ENCODE assay signal across 8 cellular contexts in the genomic region with DNA sequence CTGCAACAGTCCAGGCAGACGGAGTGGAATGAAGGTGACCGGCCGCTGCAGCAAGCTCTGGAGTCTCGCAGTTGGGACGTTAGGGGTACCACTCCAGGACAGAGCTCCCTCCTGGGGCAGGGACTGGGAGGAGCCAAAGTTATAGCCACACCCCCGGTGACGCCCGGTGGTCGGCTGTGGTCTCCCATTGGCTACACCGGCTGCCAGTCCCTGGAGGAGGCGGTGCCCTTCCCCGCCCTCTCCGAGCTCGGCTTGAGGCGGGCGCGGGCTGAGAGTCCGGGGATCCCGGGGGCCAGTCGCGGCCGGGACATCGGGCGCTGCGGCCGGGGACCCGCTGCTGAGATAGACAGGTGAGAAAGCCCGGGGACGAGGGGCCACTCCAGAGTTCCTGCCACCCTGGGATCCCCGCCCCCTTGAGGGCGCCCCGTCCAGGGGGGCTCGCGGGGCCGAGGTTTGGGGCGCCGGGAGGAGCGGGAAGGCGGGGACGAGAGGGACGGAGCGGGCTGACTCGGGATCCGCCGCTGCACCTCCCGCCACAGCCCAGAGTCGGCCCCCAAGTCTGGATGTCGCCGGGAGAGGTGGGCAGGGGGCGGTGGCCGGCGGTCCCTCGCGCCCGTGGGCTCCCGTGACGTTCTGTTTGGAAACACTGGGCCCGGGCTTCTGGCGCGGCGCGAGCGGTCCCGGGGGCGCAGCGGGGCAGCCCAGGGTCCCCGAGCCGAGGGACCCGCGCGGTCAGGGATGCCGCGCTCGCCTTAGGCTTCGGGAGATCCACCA. TPM values are rescaled to one million over a fixed set of nuclear protein-coding genes. Genes with fewer than 3 reads are reported as not detected.
DNase-seq lines count a peak whose midpoint lies in the region; FAIRE-seq and TF ChIP-seq lines count a peak whose summit lies in the region.

TSS of gene PLEKHH2 (plus strand) at position 231 of the 774 bp plus-strand sequence. CDS start 7,414 bp downstream, outside the sequence.

- H3K4me3 Mint-ChIP-seq in activated naive CD4-positive, alpha-beta T cell treated with anti-CD3 and anti-CD28 coated beads, Interleukin-2, amount 50 U/mL, for 24 hours: peak within 1 kb of the TSS; percentile 93

- H3K4me1 ChIP-seq in DOHH2 (ENCODE audit: control insufficient read depth, low read length): peaks cover 21% of the 10 kb centered on the region
- peaks cover 6% of the 10 kb centered on the region for H3K4me1 ChIP-seq in Loucy (ENCODE audit: insufficient read depth, low read length, poor library complexity, severe bottlenecking)

- H3K9me2 ChIP-seq in DOHH2 (replicated peaks; ENCODE audit: control insufficient read depth, low read length): no peaks in the 10 kb centered on the region
- H3K9me2 ChIP-seq in Loucy (replicated peaks; ENCODE audit: low read depth, low read length): no peaks in the 10 kb centered on the region

- peaks cover 8% of the 10 kb centered on the region for H3K27me3 Mint-ChIP-seq in activated naive CD4-positive, alpha-beta T cell treated with anti-CD3 and anti-CD28 coated beads, Interleukin-2, amount 50 U/mL, for 24 hours

- H4K20me1 ChIP-seq in DOHH2 (ENCODE audit: control insufficient read depth, insufficient read depth, low read depth, low read length): no peaks in the 10 kb centered on the region
- no peaks in the 10 kb centered on the region for H4K20me1 ChIP-seq in Loucy (ENCODE audit: insufficient read depth, low read length, poor library complexity, severe bottlenecking)

- FAIRE-seq in H54 (lab: Jason Lieb, UNC): peak; percentile 27

- H2AFZ ChIP-seq in Loucy (ENCODE audit: low read length): peak within 1 kb of the TSS; percentile 84

- H3K27me3 ChIP-seq in DOHH2 (ENCODE audit: control insufficient read depth, low read length) (peaks cover 26% of the 10 kb centered on the region), Loucy (ENCODE audit: insufficient read depth, low read length, poor library complexity, severe bottlenecking) (no peaks in the 10 kb centered on the region)

- no peak within 1 kb of the TSS for H3K27ac ChIP-seq in DOHH2 (ENCODE audit: low read depth, low read length)

- H3K36me3 Mint-ChIP-seq in activated naive CD4-positive, alpha-beta T cell treated with anti-CD3 and anti-CD28 coated beads, Interleukin-2, amount 50 U/mL, for 24 hours: no peaks in the 10 kb centered on the region

- no peak for TF ChIP-seq POLR2A in H54 (IDR thresholded peaks at IDR 0.05; ENCODE audit: low read depth, low read length)

- no peaks in the 10 kb centered on the region for H3K9me3 Mint-ChIP-seq in activated naive CD4-positive, alpha-beta T cell treated with anti-CD3 and anti-CD28 coated beads, Interleukin-2, amount 50 U/mL, for 24 hours

- H3K36me3 ChIP-seq in DOHH2 (ENCODE audit: control insufficient read depth, low read length) (no peaks in the 10 kb centered on the region), Loucy (ENCODE audit: insufficient read depth, low read length) (no peaks in the 10 kb centered on the region)

- H3K9ac ChIP-seq in Loucy (ENCODE audit: low read depth, low read length, poor library complexity, severe bottlenecking): no peak within 1 kb of the TSS

- H3K4me3 ChIP-seq in DOHH2 (ENCODE audit: low read length) (no peak within 1 kb of the TSS; the same call in 1 of the 2 replicates), Loucy (ENCODE audit: low read length, poor library complexity, severe bottlenecking) (peak within 1 kb of the TSS; percentile 65)

- H3K9me3 ChIP-seq in DOHH2 (ENCODE audit: control insufficient read depth, insufficient read depth, low read length) (0 out of 2 replicates have a peak, but pooled peaks cover 2% of the 10 kb centered on the region), Loucy (ENCODE audit: insufficient read depth, low read depth, low read length) (peaks cover 8% of the 10 kb centered on the region; the same call in 1 of the 2 replicates)

- TF ChIP-seq CTCF in DOHH2 (IDR thresholded peaks at IDR 0.05; ENCODE audit: low read depth, low read length, poor library complexity, severe bottlenecking): no peak
- TF ChIP-seq CTCF in Loucy (conservative IDR thresholded peaks at IDR 0.05; ENCODE audit: low read length): no peak
- TF ChIP-seq CTCF in subcutaneous adipose tissue (IDR thresholded peaks at IDR 0.05; ENCODE audit: low read depth): no peak

- no peak within 1 kb of the TSS for H3K27ac Mint-ChIP-seq in activated naive CD4-positive, alpha-beta T cell treated with anti-CD3 and anti-CD28 coated beads, Interleukin-2, amount 50 U/mL, for 24 hours

- H3F3A ChIP-seq in DOHH2 (ENCODE audit: control insufficient read depth, insufficient read depth): no peaks in the 10 kb centered on the region
- no peaks in the 10 kb centered on the region for H3F3A ChIP-seq in Loucy (ENCODE audit: low read depth)

- H3K4me1 Mint-ChIP-seq in activated naive CD4-positive, alpha-beta T cell treated with anti-CD3 and anti-CD28 coated beads, Interleukin-2, amount 50 U/mL, for 24 hours: peaks cover 21% of the 10 kb centered on the region

- H3K4me2 ChIP-seq in DOHH2 (ENCODE audit: low read length): peak within 1 kb of the TSS; percentile 23; the same call in 1 of the 2 replicates
- H3K4me2 ChIP-seq in Loucy (ENCODE audit: low read depth, low read length, poor library complexity, severe bottlenecking): peak within 1 kb of the TSS; percentile 66

- H3K79me2 ChIP-seq in DOHH2 (ENCODE audit: control insufficient read depth, low read length) (no peaks in the 10 kb centered on the region), Loucy (ENCODE audit: insufficient read depth, low read length) (no peaks in the 10 kb centered on the region)

- DNase-seq in H54 (ENCODE audit: insufficient read length, low spot score) (peak; percentile 88), SK-N-DZ (ENCODE audit: low spot score) (peak; percentile 73), glomerular visceral epithelial cell (ENCODE audit: extremely low spot score) (peak; percentile 88), nucleus accumbens (lab: John Stamatoyannopoulos, UW) (peak; percentile 18 to 91 (median 76))

RNA-seq across cellular contexts. Expression of gene PLEKHH2, which starts in this region (rescaled TPM):
- 0.18 TPM in 1 of 2 replicates, not detected in the other for polyA plus RNA-seq in SK-N-DZ (2014; cell fraction: cytosol; rRNA removed)
- polyA plus RNA-seq in SK-N-DZ (2014; cell fraction: nucleus; rRNA removed): 0.37 and 0.45 TPM in 2 replicates
- total RNA-seq in subcutaneous adipose tissue: 10 to 100 TPM; 38.2 to 85.4 (median 68.7) TPM
